8 cellular contexts compared by ENCODE assay signal in genomic region chr4:94387965-94388364, GRCh38. TPM values are rescaled to one million over a fixed set of nuclear protein-coding genes. Genes with fewer than 3 reads are reported as not detected.
"Had no signal": no experiment of that assay in that cellular context is flagged by ENCODE, and none has a peak within 500 bp of the region (broad histone marks: within the 10 kb centered on the region; RNA-seq: fewer than 3 reads in every experiment).

No MANE protein-coding gene starts in this region.

RNA-seq across cellular contexts. Expression of gene HPGDS, which starts 45.3 kb away (rescaled TPM):
- total RNA-seq: kidney epithelial cell, lung microvascular endothelial cell, mammary epithelial cell, mesothelial cell of epicardium, mononuclear cell, myocyte had no signal
- polyA plus RNA-seq: keratinocyte; mammary epithelial cell; naive thymus-derived CD4-positive, alpha-beta T cell had no signal
